ENCODE assay signal across 30 cellular contexts in the genomic region with DNA sequence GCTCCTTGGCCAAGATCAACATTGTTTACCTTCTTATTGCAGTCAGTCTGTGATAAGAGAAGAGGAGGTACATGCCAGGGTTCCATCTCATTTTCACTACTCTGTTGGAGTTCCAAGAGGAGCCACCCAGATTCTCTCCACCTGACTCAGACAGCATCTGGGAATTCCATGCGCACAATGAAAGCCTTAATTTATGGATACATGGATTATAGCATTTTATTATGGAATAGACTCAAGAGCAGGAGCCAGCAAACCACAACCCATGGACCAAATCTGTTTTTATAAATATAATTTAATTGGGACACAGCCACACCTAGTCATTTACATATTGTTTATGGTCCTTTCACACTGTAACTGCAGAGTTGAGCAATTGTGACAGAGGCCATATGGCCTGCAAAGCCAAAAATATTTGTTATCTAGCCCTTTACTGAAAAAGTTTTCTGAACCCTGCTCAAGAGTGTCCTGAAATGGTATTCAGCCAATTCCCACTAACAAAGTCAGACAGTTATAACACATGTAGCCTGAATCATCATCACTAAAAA.
A peak's percentile ranks its signal among the peaks of the same experiment; 100 is the strongest.
DNase-seq lines count a peak whose midpoint lies in the region; ATAC-seq, FAIRE-seq and TF ChIP-seq lines count a peak whose summit lies in the region.
"Had no signal": no experiment of that assay in that cellular context is flagged by ENCODE, and none has a peak within 500 bp of the region (broad histone marks: within the 10 kb centered on the region; RNA-seq: fewer than 3 reads in every experiment).

No MANE protein-coding gene starts in this region.

- ATAC-seq in left lung = peak; percentile 22
- ATAC-seq: activated T-helper 17 cell treated with anti-CD3 and anti-CD28 coated beads, Interleukin-2, amount 50 U/mL, for 72 hours; GM12878; lower lobe of right lung had no signal

- no peaks in the 10 kb centered on the region for H3K9me3 ChIP-seq in left lung
- H3K9me3 ChIP-seq: ascending aorta, BE2C, lower lobe of right lung, SJSA1 had no signal

- TF ChIP-seq CTCF in HFFc6 (IDR thresholded peaks at IDR 0.05) (no peak), chondrocyte (IDR thresholded peaks at IDR 0.05) (no peak), left lung (IDR thresholded peaks at IDR 0.05) (no peak)

- no peaks in the 10 kb centered on the region for H3K36me3 ChIP-seq in left lung
- H3K36me3 ChIP-seq: ascending aorta, BE2C, lower lobe of right lung, SJSA1, tibial nerve had no signal

- H3K27me3 ChIP-seq in left lung = no peaks in the 10 kb centered on the region
- H3K27me3 ChIP-seq: ascending aorta, BE2C, SJSA1, tibial nerve had no signal

- H3K9me3 Mint-ChIP-seq in HFFc6 (no peaks in the 10 kb centered on the region), chondrocyte (ENCODE audit: low read depth) (peaks cover 17% of the 10 kb centered on the region)
- H3K9me3 Mint-ChIP-seq: activated CD4-positive, alpha-beta memory T cell treated with anti-CD3 and anti-CD28 coated beads for 36 hours; activated T-helper 17 cell treated with anti-CD3 and anti-CD28 coated beads, Interleukin-2, amount 50 U/mL, for 72 hours; CD8-positive, alpha-beta memory T cell had no signal

- H3K27ac ChIP-seq in left lung = no peak overlapping the region
- H3K27ac ChIP-seq: ascending aorta, lower lobe of right lung, parathyroid adenoma, SJSA1, tibial nerve had no signal

- no peak overlapping the region for H3K4me3 ChIP-seq in left lung
- H3K4me3 ChIP-seq: ascending aorta, GM12878, lower lobe of right lung, SJSA1, tibial nerve had no signal

- H3K27ac Mint-ChIP-seq in HFFc6 = peak overlapping the region; percentile 30; the same call in 1 of the 2 replicates
- peak overlapping the region; percentile 20 for H3K27ac Mint-ChIP-seq in chondrocyte (ENCODE audit: unreplicated experiment)
- H3K27ac Mint-ChIP-seq: activated CD4-positive, alpha-beta memory T cell treated with anti-CD3 and anti-CD28 coated beads for 36 hours; activated T-helper 17 cell treated with anti-CD3 and anti-CD28 coated beads, Interleukin-2, amount 50 U/mL, for 72 hours; CD8-positive, alpha-beta memory T cell; IgD-negative memory B cell had no signal

- H3K4me3 Mint-ChIP-seq in HFFc6 (no peak overlapping the region), chondrocyte (ENCODE audit: unreplicated experiment) (no peak overlapping the region)
- H3K4me3 Mint-ChIP-seq: activated CD4-positive, alpha-beta memory T cell treated with anti-CD3 and anti-CD28 coated beads for 36 hours; activated T-helper 17 cell treated with anti-CD3 and anti-CD28 coated beads, Interleukin-2, amount 50 U/mL, for 72 hours; CD8-positive, alpha-beta memory T cell; IgD-negative memory B cell had no signal

- peaks cover 18% of the 10 kb centered on the region; the same call in 1 of the 2 replicates for H3K36me3 Mint-ChIP-seq in HFFc6 (ENCODE audit: low read depth)
- peaks cover 2% of the 10 kb centered on the region for H3K36me3 Mint-ChIP-seq in chondrocyte (ENCODE audit: low read depth)
- H3K36me3 Mint-ChIP-seq: activated CD4-positive, alpha-beta memory T cell treated with anti-CD3 and anti-CD28 coated beads for 36 hours; CD8-positive, alpha-beta memory T cell; IgD-negative memory B cell had no signal

- H3K27me3 Mint-ChIP-seq in HFFc6 (ENCODE audit: insufficient read depth) = no peaks in the 10 kb centered on the region
- H3K27me3 Mint-ChIP-seq in chondrocyte (ENCODE audit: low read depth) = no peaks in the 10 kb centered on the region

- H3K4me1 ChIP-seq in left lung = no peaks in the 10 kb centered on the region
- H3K4me1 ChIP-seq: ascending aorta, BE2C, lower lobe of right lung, parathyroid adenoma, SJSA1, tibial nerve had no signal

- intact Hi-C loops in left lung (cut with DNase I) = no loop called here

- DNase-seq in AG08395 (ENCODE audit: low spot score) (peak; percentile 15), HFFc6 (no peak), chondrocyte (ENCODE audit: low spot score) (no peak), left lung (no peak), NCI-H82 treated with DMSO at 0.1 percent for 48 hours (lab: John Stamatoyannopoulos, UW; ENCODE audit: unreplicated experiment) (no peak), RCC 7860 (ENCODE audit: low spot score) (no peak), GM19238 (ENCODE audit: insufficient read length, low spot score) (no peak), amygdala (lab: John Stamatoyannopoulos, UW) (no peak)
- DNase-seq: activated CD4-positive, alpha-beta memory T cell treated with anti-CD3 and anti-CD28 coated beads for 36 hours; activated CD8-positive, alpha-beta memory T cell treated with anti-CD3 and anti-CD28 coated beads, Interleukin-2, amount 50 U/mL, for 48 hours; activated naive CD4-positive, alpha-beta T cell treated with anti-CD3 and anti-CD28 coated beads, Interleukin-2, amount 50 U/mL, for 16 hours; BE2C; CD8-positive, alpha-beta memory T cell; central memory CD4-positive, alpha-beta T cell; dermis blood vessel endothelial cell; DMS153; kidney; lower lobe of right lung; NCI-H1092 treated with DMSO at 0.1 percent for 48 hours; NCI-H187 treated with DMSO at 0.1 percent for 48 hours; NCI-H2227 treated with DMSO at 0.1 percent for 48 hours; NCI-H774 had no signal

- H3K4me1 Mint-ChIP-seq in HFFc6 (ENCODE audit: low read depth) (peaks cover 36% of the 10 kb centered on the region), chondrocyte (ENCODE audit: low read depth) (no peaks in the 10 kb centered on the region)
- H3K4me1 Mint-ChIP-seq: activated T-helper 17 cell treated with anti-CD3 and anti-CD28 coated beads, Interleukin-2, amount 50 U/mL, for 72 hours; CD8-positive, alpha-beta memory T cell had no signal

- FAIRE-seq in RCC 7860 (lab: Jason Lieb, UNC) = no peak
- FAIRE-seq: GM12878, kidney, TTC549 had no signal
